Comparison of ENCODE assay signal across 20 cellular contexts in genomic region chr10:82736305-82736704, GRCh38.
"Had no signal": no experiment of that assay in that cellular context is flagged by ENCODE, and none has a peak within 500 bp of the region (broad histone marks: within the 10 kb centered on the region; RNA-seq: fewer than 3 reads in every experiment).

No MANE protein-coding gene starts in this region.

- H3K4me2 ChIP-seq: hepatocyte had no signal

- H3K79me2 ChIP-seq: hepatocyte had no signal

- H3K27me3 ChIP-seq: esophagus squamous epithelium, hepatocyte, neutrophil, stomach, transverse colon had no signal

- H2AFZ ChIP-seq: hepatocyte had no signal

- ATAC-seq: effector memory CD8-positive, alpha-beta T cell; left colon; left ventricle myocardium superior; naive thymus-derived CD4-positive, alpha-beta T cell; psoas muscle; sciatic nerve had no signal

- H3K9me3 ChIP-seq: esophagus squamous epithelium, neutrophil, psoas muscle, stomach, thoracic aorta, transverse colon had no signal

- H3K27ac ChIP-seq: esophagus squamous epithelium, hepatocyte, neutrophil, psoas muscle, skin epidermis, stomach, thoracic aorta, transverse colon had no signal

- DNase-seq: effector memory CD8-positive, alpha-beta T cell; esophagus squamous epithelium; foreskin fibroblast; head of caudate nucleus; left colon; left ventricle myocardium superior; naive thymus-derived CD4-positive, alpha-beta T cell; nephron progenitor cell; psoas muscle; stimulated activated CD4-positive, alpha-beta T cell treated with anti-CD3 and anti-CD28 coated beads, Interleukin-2, amount 100 ng/mL, for 24 hours; stimulated activated naive CD4-positive, alpha-beta T cell; stomach; substantia nigra; transverse colon had no signal

- H3K36me3 ChIP-seq: esophagus squamous epithelium, neutrophil, stomach, thoracic aorta, transverse colon had no signal

- H3K4me3 ChIP-seq: esophagus squamous epithelium, hepatocyte, lung, psoas muscle, skin epidermis, stomach, thoracic aorta, transverse colon had no signal

- H3K4me1 ChIP-seq: esophagus squamous epithelium, psoas muscle, transverse colon had no signal
